8 cellular contexts compared by ENCODE assay signal in the genomic region with DNA sequence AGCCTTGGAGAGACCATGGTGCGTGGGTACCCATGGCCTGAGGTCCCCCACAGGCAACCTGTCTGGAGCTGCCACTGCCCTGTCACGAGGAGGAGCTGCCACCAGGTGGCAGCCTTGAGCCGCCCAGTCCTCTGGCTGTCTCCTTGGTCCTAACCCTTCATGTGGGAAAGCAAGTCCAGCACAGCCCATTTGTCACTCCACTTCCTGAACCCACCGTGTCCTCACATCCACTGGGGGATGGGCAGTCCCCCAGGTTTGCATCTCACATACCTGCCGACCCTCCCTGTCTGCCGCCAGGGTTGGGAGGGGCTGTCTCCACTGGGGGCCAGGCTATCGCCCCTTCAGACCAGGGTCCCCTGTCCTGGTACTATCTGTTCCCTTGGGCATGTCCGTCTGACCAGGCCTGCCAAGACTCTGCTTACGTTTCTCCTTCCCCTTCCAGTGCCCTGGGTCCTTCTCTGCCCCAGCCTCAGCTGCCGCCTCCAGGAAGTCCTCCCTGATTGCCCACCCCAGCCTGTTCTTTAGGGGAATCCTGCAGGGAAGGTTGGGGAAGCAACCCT. TPM values are rescaled to one million over a fixed set of nuclear protein-coding genes. Genes with fewer than 3 reads are reported as not detected.
DNase-seq lines count a peak whose midpoint lies in the region; ATAC-seq and TF ChIP-seq lines count a peak whose summit lies in the region.

No MANE protein-coding gene starts in this region.

- H3K4me3 ChIP-seq in GM12864 (ENCODE audit: low read depth, low read length), result no peak overlapping the region

- TF ChIP-seq CTCF in GM12864 (IDR thresholded peaks at IDR 0.05; ENCODE audit: low read depth, low read length, missing control alignments), result peak; percentile 99

- ATAC-seq in left cardiac atrium, result peak; percentile 13 to 14
- ATAC-seq in GM19023 (IDR thresholded peaks at IDR 0.05; ENCODE audit: unreplicated experiment), result no peak
- no peak for ATAC-seq in GM21515 (IDR thresholded peaks at IDR 0.05; ENCODE audit: unreplicated experiment)

- DNase-seq in GM12864 (ENCODE audit: low read depth) (no peak), NCI-H1105 treated with DMSO at 0.1 percent for 48 hours (lab: John Stamatoyannopoulos, UW) (peak; percentile 78), T-helper 1 cell (peak; percentile 56 to 78 (median 68)), amniotic epithelial cell (ENCODE audit: low read depth) (peak; percentile 71), left cardiac atrium (peak; percentile 85), retina (peak; percentile 95)

- intact Hi-C loops in left cardiac atrium (cut with DNase I), result loop anchor here (10.0 kb wide), 4 partner anchors 65 to 175 kb away; a partner anchor contains a TSS

RNA-seq across cellular contexts. Expression of a gene that starts 4.5 kb away (rescaled TPM):
- 10 to 100 TPM; 19.2 to 21.4 TPM for total RNA-seq in left cardiac atrium

RNA-seq across cellular contexts. Expression of a gene that starts 5.8 kb away (rescaled TPM):
- total RNA-seq in left cardiac atrium, result not detected

RNA-seq across cellular contexts. Expression of a gene that starts 10.7 kb away (rescaled TPM):
- total RNA-seq in left cardiac atrium, result 100 to 1,000 TPM; 229 to 379 TPM

RNA-seq across cellular contexts. Expression of a gene that starts 31.5 kb away (rescaled TPM):
- 100 to 1,000 TPM in 1 of 2 donors, 10 to 100 TPM in 1; 58.7 to 148 TPM for total RNA-seq in left cardiac atrium

RNA-seq across cellular contexts. Expression of a gene that starts 38.3 kb away (rescaled TPM):
- 100 to 1,000 TPM; 540 to 639 TPM for total RNA-seq in left cardiac atrium

Comparison
In these comparisons a context has a peak if more than half of its experiments do, and no peak if none do; other contexts are left out.
1. ATAC-seq: peak in left cardiac atrium (2 of 2); none in GM19023 (single experiment) and GM21515 (single experiment).